In genomic region chr1:3453891-3454810, GRCh38 we compare ENCODE assay signal across 8 cellular contexts. TPM values are rescaled to one million over a fixed set of nuclear protein-coding genes. Genes with fewer than 3 reads are reported as not detected.
DNase-seq lines count a peak whose midpoint lies in the region; ATAC-seq, FAIRE-seq and TF ChIP-seq lines count a peak whose summit lies in the region.

Gene ARHGEF16 (plus strand): TSS chr1:3454665. CDS start chr1:3463085, 8,420 bp downstream.

- H2BK15ac ChIP-seq in H1 (ENCODE audit: low read length) (peak within 1 kb of the TSS; percentile 99), mesenchymal stem cell (ENCODE audit: low read depth, poor library complexity, severe bottlenecking) (peak within 1 kb of the TSS; percentile 80)

- no peak within 1 kb of the TSS for H2BK20ac ChIP-seq in H1 (ENCODE audit: low read length)

- H2AFZ ChIP-seq in H1 (ENCODE audit: low read length) (peak within 1 kb of the TSS; percentile 82; the same call in 1 of the 2 replicates), mesenchymal stem cell (ENCODE audit: low read depth, low read length) (no peak within 1 kb of the TSS)

- H3K36me3 ChIP-seq in MG63 (no peaks in the 10 kb centered on the region), H1 (ENCODE audit: control insufficient read depth in 2 of 4, insufficient read depth in 4 of 4, low read length in 3 of 4) (no peaks in the 10 kb centered on the region), mesenchymal stem cell (ENCODE audit: control insufficient read depth in 1 of 2, insufficient read depth in 2 of 2, low read depth in 1 of 2, low read length in 2 of 2) (no peaks in the 10 kb centered on the region), transverse colon (no peaks in the 10 kb centered on the region)

- TF ChIP-seq RAD21 in H1 (IDR thresholded peaks at IDR 0.05 in 1 of 2, conservative IDR thresholded peaks at IDR 0.05 in 1 of 2; ENCODE audit: low read depth in 2 of 2, low read length in 2 of 2): peak; percentile 15 to 31; a peak in 2 of 4 replicates

- in situ Hi-C loops in transverse colon (cut with MboI; ENCODE audit: low pct_ligation_motif_present in 1 of 4, low pct_unique_long_range_greater_than_20kb in 1 of 4, low sequenced_read_pairs in 3 of 4): loop anchor here in 1 of 4 donors (5.0 kb wide), 1 partner anchor 33 kb away; no protein-coding TSS in a partner anchor

- TF ChIP-seq POLR2A in H1 (IDR thresholded peaks at IDR 0.05; ENCODE audit: control extremely low read depth in 1 of 2, low read depth in 2 of 2, low read length in 2 of 2): peak in 1 of 2 experiments; percentile 64; a peak in 2 of 3 replicates
- peak; percentile 53 for TF ChIP-seq POLR2A in transverse colon (IDR thresholded peaks at IDR 0.05)

- H3K14ac ChIP-seq in H1 (ENCODE audit: insufficient read length) (no peak within 1 kb of the TSS), mesenchymal stem cell (ENCODE audit: low read length in 2 of 2) (no peak within 1 kb of the TSS)

- peak within 1 kb of the TSS; percentile 20 to 86 (median 56); a peak in 5 of 7 replicates for H3K9ac ChIP-seq in H1 (replicated peaks in 1 of 4; ENCODE audit: extremely low read depth in 1 of 4, low read depth in 3 of 4, low read length in 3 of 4)
- no peak within 1 kb of the TSS for H3K9ac ChIP-seq in mesenchymal stem cell (ENCODE audit: low read length)

- H3K4me2 ChIP-seq in H1 (ENCODE audit: insufficient read depth in 1 of 2, low read depth in 2 of 2, low read length in 2 of 2) (peak within 1 kb of the TSS; percentile 68 to 83), mesenchymal stem cell (ENCODE audit: low read length, poor library complexity, severe bottlenecking) (peak within 1 kb of the TSS; percentile 86)

- H3K4ac ChIP-seq in H1 (replicated peaks; ENCODE audit: insufficient read length, low read depth, low read length) (peak within 1 kb of the TSS; percentile 94), mesenchymal stem cell (ENCODE audit: low read depth in 1 of 2, low read length in 2 of 2) (peak within 1 kb of the TSS in 1 of 2 experiments; percentile 27)

- H3K9me3 ChIP-seq in MG63: no peaks in the 10 kb centered on the region
- H3K9me3 ChIP-seq in H1 (ENCODE audit: insufficient read depth in 2 of 2, low read depth in 1 of 2, low read length in 1 of 2): no peaks in the 10 kb centered on the region
- H3K9me3 ChIP-seq in mesenchymal stem cell (ENCODE audit: control insufficient read depth, low read length): peaks cover 4% of the 10 kb centered on the region
- no peaks in the 10 kb centered on the region for H3K9me3 ChIP-seq in transverse colon

- H2BK12ac ChIP-seq in H1 (ENCODE audit: low read depth, low read length) (peak within 1 kb of the TSS; percentile 78; the same call in 1 of the 2 replicates), mesenchymal stem cell (ENCODE audit: low read length in 2 of 2) (peak within 1 kb of the TSS; percentile 1 to 84)

- peak within 1 kb of the TSS; percentile 78 for H3K27ac ChIP-seq in H1 (ENCODE audit: low read depth, low read length)
- H3K27ac ChIP-seq in mesenchymal stem cell (ENCODE audit: low read length, poor library complexity, severe bottlenecking): no peak within 1 kb of the TSS
- H3K27ac ChIP-seq in transverse colon: peak within 1 kb of the TSS; percentile 89 to 93 (median 92)

- H4K91ac ChIP-seq in H1 (replicated peaks; ENCODE audit: insufficient read length, low read length) (peak within 1 kb of the TSS; percentile 94), mesenchymal stem cell (ENCODE audit: low read length) (peak within 1 kb of the TSS; percentile 85)

- intact Hi-C loops in transverse colon (cut with DNase I; ENCODE audit: low total_unique reads): no loop called here

- peak within 1 kb of the TSS; percentile 87 for H3K18ac ChIP-seq in H1 (ENCODE audit: extremely low read depth, low read length)
- peak within 1 kb of the TSS; percentile 61 to 71 for H3K18ac ChIP-seq in mesenchymal stem cell (ENCODE audit: low read depth in 1 of 2, low read length in 2 of 2)

- peak within 1 kb of the TSS; percentile 33 for H3K4me3 ChIP-seq in MG63
- peak within 1 kb of the TSS; percentile 50 to 83 (median 56) for H3K4me3 ChIP-seq in H1 (ENCODE audit: extremely low read depth in 1 of 4, insufficient read depth in 2 of 4, low read depth in 3 of 4, low read length in 4 of 4)
- H3K4me3 ChIP-seq in mesenchymal stem cell (ENCODE audit: insufficient read depth in 1 of 2, low read depth in 1 of 2, low read length in 2 of 2): peak within 1 kb of the TSS in 1 of 2 experiments; percentile 52
- H3K4me3 ChIP-seq in transverse colon: peak within 1 kb of the TSS; percentile 50 to 89 (median 72)

- peaks cover 0 to 13% of the 10 kb centered on the region in 2 experiments; a peak in 1 of 4 replicates for H3K79me2 ChIP-seq in H1 (ENCODE audit: control insufficient read depth in 1 of 2, insufficient read depth in 2 of 2, low read length in 2 of 2)

- H2BK120ac ChIP-seq in H1 (replicated peaks; ENCODE audit: low read depth, low read length) (peak within 1 kb of the TSS; percentile 36), mesenchymal stem cell (ENCODE audit: low read depth, low read length) (peak within 1 kb of the TSS; percentile 57)

- H4K20me1 ChIP-seq in H1 (replicated peaks in 1 of 2; ENCODE audit: control insufficient read depth in 1 of 2, insufficient read depth in 2 of 2, low read length in 2 of 2): peaks cover 3 to 7% of the 10 kb centered on the region in 2 experiments

- H3K4me1 ChIP-seq in H1 (replicated peaks in 1 of 4; ENCODE audit: control insufficient read depth in 3 of 4, insufficient read depth in 4 of 4, low read length in 3 of 4) (peaks cover 0 to 20% (median 16%) of the 10 kb centered on the region in 4 experiments; a peak in 6 of 7 replicates), mesenchymal stem cell (ENCODE audit: control insufficient read depth, insufficient read depth, low read depth, low read length) (peaks cover 26% of the 10 kb centered on the region), transverse colon (peaks cover 26 to 58% (median 55%) of the 10 kb centered on the region in 4 donors)

- no peaks in the 10 kb centered on the region; the same call in 1 of the 2 replicates for H3K79me1 ChIP-seq in H1 (ENCODE audit: low read depth, low read length)
- H3K79me1 ChIP-seq in mesenchymal stem cell (replicated peaks; ENCODE audit: low read length, poor library complexity, severe bottlenecking): no peaks in the 10 kb centered on the region

- TF ChIP-seq CTCF in H1 (IDR thresholded peaks at IDR 0.05; ENCODE audit: control extremely low read depth in 1 of 3, insufficient read depth in 1 of 3, low read depth in 1 of 3, low read length in 3 of 3): peak in 2 of 3 experiments; percentile 49 to 57; a peak in 3 of 4 replicates
- peak; percentile 38 to 71 (median 53) for TF ChIP-seq CTCF in transverse colon (IDR thresholded peaks at IDR 0.05)

- POLR2A ChIA-PET in H1 (lab: Charles Lee; ENCODE audit: partially characterized antibody): interaction anchor here (0.6 to 4.1 kb wide), 5 partner anchors 19 to 197 kb away, joined by 3 to 26 read pairs (median 4); no protein-coding TSS in a partner anchor

- peak within 1 kb of the TSS; percentile 88 for H4K8ac ChIP-seq in H1 (ENCODE audit: extremely low read depth, insufficient read depth, low read length)
- no peak within 1 kb of the TSS for H4K8ac ChIP-seq in mesenchymal stem cell (ENCODE audit: low read length)

- H3K27me3 ChIP-seq in MG63 (no peaks in the 10 kb centered on the region; the same call in 1 of the 2 replicates), H1 (replicated peaks in 1 of 4; ENCODE audit: control insufficient read depth in 3 of 4, extremely low read depth in 1 of 4, insufficient read depth in 3 of 4, low read length in 3 of 4) (peaks cover 0 to 3% (median 0%) of the 10 kb centered on the region in 4 experiments; a peak in 2 of 7 replicates), mesenchymal stem cell (ENCODE audit: control insufficient read depth in 1 of 2, insufficient read depth in 1 of 2, low read length in 2 of 2) (peaks cover 47 to 88% of the 10 kb centered on the region in 2 experiments), transverse colon (peaks cover 38% of the 10 kb centered on the region)

- peak in 1 of 2 experiments; percentile 7; a peak in 1 of 3 replicates for TF ChIP-seq EP300 in H1 (IDR thresholded peaks at IDR 0.05; ENCODE audit: borderline replicate concordance in 1 of 2, low read depth in 2 of 2, low read length in 2 of 2)
- no peak for TF ChIP-seq EP300 in transverse colon (IDR thresholded peaks at IDR 0.05; ENCODE audit: low read depth)

- CTCF ChIA-PET in H1 (lab: Charles Lee; ENCODE audit: partially characterized antibody): interaction anchor here (0.8 to 3.7 kb wide), 39 partner anchors 9 to 1070 kb away, joined by 3 to 59 read pairs (median 5); partner anchors contain the start of gene TPRG1L

- ATAC-seq in HG03045 (IDR thresholded peaks at IDR 0.05; ENCODE audit: unreplicated experiment): no peak

- H3K23me2 ChIP-seq in H1 (ENCODE audit: low read depth, low read length): peaks cover 3% of the 10 kb centered on the region; the same call in 1 of the 2 replicates

- H2AK5ac ChIP-seq in H1 (ENCODE audit: low read depth, low read length) (0 out of 2 replicates have a peak within 1 kb of the TSS, but pooled peaks have one; percentile 4), mesenchymal stem cell (ENCODE audit: low read length, severe bottlenecking) (no peak within 1 kb of the TSS)

- peak within 1 kb of the TSS; percentile 91 for H4K5ac ChIP-seq in H1 (ENCODE audit: insufficient read length, low read depth, low read length)

- 16% methylated on average over 41 of the region's 84 CpGs; no CpG with 5 or more reads in 1 of the 2 experiments for WGBS in H1 (ENCODE audit: extremely low coverage in 1 of 2, insufficient coverage in 1 of 2, insufficient read length in 1 of 2, insufficient replicate concordance in 2 of 2, low coverage in 1 of 2, low lambda C conversion rate in 2 of 2, missing lambda C conversion rate in 1 of 2), 2 experiments
- WGBS in mesenchymal stem cell: 19% methylated on average over 23 of the region's 84 CpGs
- 7% methylated on average over 45 of the region's 84 CpGs; no CpG with 5 or more reads in 1 of the 2 donors for WGBS in transverse colon (ENCODE audit: low coverage in 1 of 2), 2 donors

- H3K23ac ChIP-seq in H1 (ENCODE audit: insufficient read length) (no peak within 1 kb of the TSS), mesenchymal stem cell (ENCODE audit: low read length in 2 of 2) (peak within 1 kb of the TSS in 1 of 2 experiments; percentile 53)

- peak; percentile 80 for DNase-seq in DMS79 (lab: John Stamatoyannopoulos, UW)
- DNase-seq in MG63: peak; percentile 62
- DNase-seq in UCSD-AML1 (lab: John Stamatoyannopoulos, UW; ENCODE audit: unreplicated experiment): peak; percentile 73
- peak; percentile 49 to 88 for DNase-seq in H1 (ENCODE audit: low read depth in 1 of 2, low spot score in 2 of 2)
- peak; percentile 59 for DNase-seq in mesenchymal stem cell
- peak; percentile 92 for DNase-seq in transverse colon
- DNase-seq in superior temporal gyrus (ENCODE audit: extremely low spot score): no peak

- H2BK5ac ChIP-seq in H1 (ENCODE audit: low read depth, low read length): peak within 1 kb of the TSS; percentile 94; the same call in 1 of the 2 replicates
- no peak within 1 kb of the TSS for H2BK5ac ChIP-seq in mesenchymal stem cell (ENCODE audit: low read depth, low read length, poor library complexity, severe bottlenecking)

- H3K56ac ChIP-seq in H1 (replicated peaks; ENCODE audit: insufficient read length, low read depth, low read length): peak within 1 kb of the TSS; percentile 43

- no peak for FAIRE-seq in H1 (lab: Jason Lieb, UNC)

RNA-seq across cellular contexts. Expression of gene ARHGEF16, which starts in this region (rescaled TPM):
- total RNA-seq in MG63 (2014; rRNA removed; shearing (Covaris generic); ENCODE audit: low replicate concordance): 0.13 TPM in 1 of 2 replicates, not detected in the other
- 20.0 and 20.7 TPM in 2 replicates for total RNA-seq in H1 (2021; fragmentation: NEBNext Ultra II Directional; extraction: Animal tissue kit (Norgen Biotek cat#: 25700))
- polyA plus RNA-seq in H1 (2011; rRNA removed): 18.3 and 25.0 TPM in 2 replicates
- 20.5 TPM for polyA plus RNA-seq in H1 (2011; cell fraction: cytosol; rRNA removed)
- polyA plus RNA-seq in H1 (2011; cell fraction: nucleus; rRNA removed): 55.6 TPM
- 11.4 to 18.1 TPM (median 16.6 TPM) in 4 replicates for polyA plus RNA-seq in H1 (2012, experiment 1 of 2)
- 15.7 TPM for polyA plus RNA-seq in H1 (2012, experiment 2 of 2)
- polyA plus RNA-seq in H1 (2013, experiment 1 of 2): 8.9 TPM
- polyA plus RNA-seq in H1 (2013, experiment 2 of 2): 7.8 TPM
- 32.5 and 33.4 TPM in 2 replicates for polyA minus RNA-seq in H1 (2011; rRNA and poly(A)+ RNA removed)
- 10.1 TPM for polyA minus RNA-seq in H1 (2011; cell fraction: cytosol; rRNA and poly(A)+ RNA removed)
- polyA minus RNA-seq in H1 (2011; cell fraction: nucleus; rRNA and poly(A)+ RNA removed): 24.2 TPM
- polyA plus RNA-seq in mesenchymal stem cell (2013, experiment 1 of 2): 0.73 TPM
- 0.49 TPM for polyA plus RNA-seq in mesenchymal stem cell (2013, experiment 2 of 2)
- total RNA-seq in transverse colon: 100 to 1,000 TPM; 104 to 240 (median 145) TPM

Comparison
In these comparisons a context has a peak if more than half of its experiments do, and no peak if none do; other contexts are left out.
1. RNA of gene ARHGEF16 (total RNA-seq): 104 to 240 TPM in transverse colon and 20.0 to 20.7 TPM in H1; 0.13 TPM in MG63; every median in the first group is over 10 times any median in the second.
2. Peak in DNase-seq and H3K4me3 ChIP-seq in MG63; RNA of the gene not detected or under 1 TPM.